Comparison of ENCODE assay signal across 15 cellular contexts in the genomic region with DNA sequence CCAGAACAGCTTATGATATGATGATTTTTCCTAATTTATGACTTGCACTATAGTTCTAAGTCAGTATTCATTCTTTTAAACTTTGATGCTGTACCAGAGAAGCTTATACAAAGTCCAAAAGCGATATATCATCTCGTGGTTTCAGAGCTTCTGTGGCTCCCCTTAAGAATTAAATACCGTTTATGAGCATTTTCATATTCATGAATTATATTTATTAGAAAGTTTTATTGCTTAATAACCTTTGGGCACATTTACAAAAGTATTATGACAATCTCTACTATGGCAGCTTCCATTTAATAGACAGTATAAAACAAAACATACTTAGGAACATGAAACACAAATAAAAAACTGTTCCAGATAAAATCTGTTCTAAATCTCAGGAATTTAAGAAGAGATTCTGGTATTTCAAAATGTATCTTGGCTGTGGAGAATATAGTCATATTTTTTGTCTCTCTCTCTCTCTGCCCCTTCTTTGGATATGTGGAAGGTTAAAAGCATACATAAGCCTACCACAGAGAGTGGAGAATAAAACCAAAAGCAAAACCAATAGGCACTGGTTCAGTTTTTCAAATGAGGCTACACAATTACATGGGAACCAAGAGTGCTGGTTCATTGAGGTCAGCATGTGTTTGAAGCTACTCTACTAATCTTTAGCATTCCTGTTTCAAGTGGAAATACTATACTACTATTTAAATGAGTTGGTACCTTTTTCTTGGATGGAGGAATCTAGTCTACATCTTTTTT.
DNase-seq lines count a peak whose midpoint lies in the region; ATAC-seq, FAIRE-seq and TF ChIP-seq lines count a peak whose summit lies in the region.
"Had no signal": no experiment of that assay in that cellular context is flagged by ENCODE, and none has a peak within 500 bp of the region (broad histone marks: within the 10 kb centered on the region; RNA-seq: fewer than 3 reads in every experiment).

No MANE protein-coding gene starts in this region.

- H3K27me3 ChIP-seq in right lobe of liver (no peaks in the 10 kb centered on the region), colonic mucosa (no peaks in the 10 kb centered on the region)

- 76% methylated on average over 3 of the region's 3 CpGs for WGBS in right lobe of liver (ENCODE audit: insufficient coverage, low coverage, low lambda C conversion rate, missing lambda C conversion rate)

- H3K9ac ChIP-seq in SK-N-MC (ENCODE audit: insufficient read length) (no peak overlapping the region), colonic mucosa (ENCODE audit: low read depth in 2 of 2, low read length in 2 of 2) (no peak overlapping the region)

- TF ChIP-seq CTCF in GM20000 (IDR thresholded peaks at IDR 0.05; ENCODE audit: extremely low read depth, missing control alignments) (no peak), right lobe of liver (IDR thresholded peaks at IDR 0.05) (no peak), colonic mucosa (IDR thresholded peaks at IDR 0.05) (no peak)

- intact Hi-C loops in right lobe of liver (cut with DNase I): no loop called here
- intact Hi-C loops in colonic mucosa (cut with DNase I): no loop called here

- TF ChIP-seq POLR2A in right lobe of liver (IDR thresholded peaks at IDR 0.05) (no peak), GM12891 (IDR thresholded peaks at IDR 0.05; ENCODE audit: low read depth, low read length) (no peak)

- H3K27ac ChIP-seq in SK-N-MC: peak overlapping the region; percentile 83
- H3K27ac ChIP-seq in right lobe of liver: no peak overlapping the region
- no peak overlapping the region for H3K27ac ChIP-seq in colonic mucosa

- peak overlapping the region; percentile 49 for H3K4me3 ChIP-seq in SK-N-MC
- no peak overlapping the region for H3K4me3 ChIP-seq in right lobe of liver
- H3K4me3 ChIP-seq in colonic mucosa: no peak overlapping the region
- H3K4me3 ChIP-seq: K562 had no signal

- peaks cover 0 to 5% (median 1%) of the 10 kb centered on the region in 4 donors for H3K4me1 ChIP-seq in right lobe of liver
- no peaks in the 10 kb centered on the region for H3K4me1 ChIP-seq in colonic mucosa

- H3K9me3 ChIP-seq in SK-N-MC (ENCODE audit: low read depth, low read length) (no peaks in the 10 kb centered on the region; the same call in 1 of the 2 replicates), right lobe of liver (no peaks in the 10 kb centered on the region), colonic mucosa (no peaks in the 10 kb centered on the region)

- ATAC-seq in GM18508 (IDR thresholded peaks at IDR 0.05; ENCODE audit: insufficient read depth, unreplicated experiment): peak; percentile 57
- peak; percentile 79 for ATAC-seq in HG02943 (IDR thresholded peaks at IDR 0.05; ENCODE audit: low read depth, unreplicated experiment)
- ATAC-seq in right lobe of liver: no peak
- ATAC-seq: activated T-helper 17 cell treated with anti-CD3 and anti-CD28 coated beads, Interleukin-2, amount 50 U/mL, for 72 hours; K562 had no signal

- H3K36me3 ChIP-seq in SK-N-MC (ENCODE audit: insufficient read depth, low read length): no peaks in the 10 kb centered on the region
- no peaks in the 10 kb centered on the region for H3K36me3 ChIP-seq in right lobe of liver
- H3K36me3 ChIP-seq in colonic mucosa: no peaks in the 10 kb centered on the region

- no peak for FAIRE-seq in GM12891 (lab: Jason Lieb, UNC)
- FAIRE-seq: bronchial epithelial cell, K562 had no signal

- peak; percentile 13 for DNase-seq in GM20000 (ENCODE audit: low spot score)
- DNase-seq in SK-N-MC (ENCODE audit: low read depth, low spot score): peak; percentile 75
- DNase-seq in right lobe of liver: no peak
- DNase-seq in colonic mucosa: no peak
- no peak for DNase-seq in GM12891 (ENCODE audit: insufficient read length, low spot score)
- DNase-seq in activated CD4-positive, CD25-positive, alpha-beta regulatory T cell (lab: John Stamatoyannopoulos, UW): no peak
- DNase-seq: activated CD4-positive, alpha-beta T cell treated with anti-CD3 and anti-CD28 coated beads, Interleukin-2, amount 10 ng/mL, durations not matched to agents 7 days and 5 days; DMS53; hypothalamus; NCI-H187 had no signal

TF ChIP-seq in GM12891, 5 proteins besides CTCF, POLR2A, EP300 and RAD21:
- no peak for TF ChIP-seq SPI1 (IDR thresholded peaks at IDR 0.05; ENCODE audit: low read depth, low read length)
- TF ChIP-seq PAX5 (IDR thresholded peaks at IDR 0.05; ENCODE audit: insufficient read depth, low read length, severe bottlenecking): no peak
- TF ChIP-seq POLR2AphosphoS5 (IDR thresholded peaks at IDR 0.05; ENCODE audit: low read depth, low read length): no peak
- no peak for TF ChIP-seq POU2F2 (IDR thresholded peaks at IDR 0.05; ENCODE audit: low read depth, low read length)
- TF ChIP-seq TAF1 (IDR thresholded peaks at IDR 0.05; ENCODE audit: low read depth, low read length): no peak

Comparison
In these comparisons a context has a peak if more than half of its experiments do, and no peak if none do; other contexts are left out.
1. ATAC-seq: peak in GM18508 (single experiment) and HG02943 (single experiment); none in right lobe of liver (0 of 4).
2. DNase-seq: peak in GM20000 (single experiment) and SK-N-MC (single experiment); none in right lobe of liver (0 of 3), colonic mucosa (single experiment), GM12891 (single experiment) and activated CD4-positive, CD25-positive, alpha-beta regulatory T cell (0 of 4).